In the genomic region with DNA sequence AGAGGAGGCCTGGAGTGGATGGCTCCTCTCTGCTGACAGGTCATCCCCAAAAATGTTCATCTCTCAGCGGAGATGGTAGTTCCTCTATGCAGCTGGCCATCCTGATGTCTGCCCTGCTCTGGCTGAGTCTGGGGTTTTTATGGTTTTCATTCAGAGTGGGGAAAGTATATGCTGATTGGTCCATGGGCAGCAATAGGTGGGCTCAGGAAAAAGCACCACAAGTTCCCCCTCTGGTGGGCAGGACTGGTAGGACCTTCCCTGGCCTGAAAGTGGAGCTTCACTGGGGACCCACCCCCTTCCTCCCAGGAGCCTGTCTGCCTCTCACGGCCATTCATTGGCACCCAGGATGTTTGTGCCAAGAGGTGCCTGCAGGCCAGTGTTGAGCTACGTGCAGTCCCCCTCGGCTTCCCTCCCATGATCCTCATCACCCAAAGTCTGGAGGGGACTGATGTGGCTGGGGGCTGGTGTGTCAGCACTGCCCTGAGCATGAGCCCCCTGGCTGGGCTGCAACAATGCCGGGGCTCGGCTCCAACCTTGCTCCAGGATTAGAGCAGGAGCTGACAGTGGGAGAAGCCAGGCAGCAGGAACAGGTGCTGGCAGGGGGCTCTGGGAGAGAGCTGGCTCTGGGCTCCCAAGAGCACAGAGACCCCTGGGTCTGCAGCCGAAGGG, we compare ENCODE assay signal across 7 cellular contexts. TPM values are rescaled to one million over a fixed set of nuclear protein-coding genes. Genes with fewer than 3 reads are reported as not detected.
A peak's percentile ranks its signal among the peaks of the same experiment; 100 is the strongest.
DNase-seq lines count a peak whose midpoint lies in the region; ATAC-seq, FAIRE-seq and TF ChIP-seq lines count a peak whose summit lies in the region.

No MANE protein-coding gene starts in this region.

- in situ Hi-C loops in KBM-7 (cut with MboI; ENCODE audit: low pct_unique_long_range_greater_than_20kb, low sequenced_read_pairs), result no loop called here
- in situ Hi-C loops in astrocyte of the cerebellum (cut with HindIII; ENCODE audit: low sequenced_read_pairs), result no loop called here

- H3K4ac ChIP-seq in mesendoderm (ENCODE audit: low read depth, low read length), result no peak overlapping the region

- H3K18ac ChIP-seq in mesendoderm (ENCODE audit: low read length), result no peak overlapping the region

- FAIRE-seq in pancreas (lab: Jason Lieb, UNC), result no peak

- H3K27ac ChIP-seq in mesendoderm (ENCODE audit: low read depth, low read length) (no peak overlapping the region), pancreas (no peak overlapping the region)

- intact Hi-C loops in pancreas (cut with DNase I), result no loop called here

- H2BK15ac ChIP-seq in mesendoderm (replicated peaks; ENCODE audit: low read depth), result no peak overlapping the region

- TF ChIP-seq CTCF in astrocyte of the cerebellum (IDR thresholded peaks at IDR 0.05; ENCODE audit: low read depth, low read length, missing control alignments) (peak; percentile 25), pancreas (IDR thresholded peaks at IDR 0.05) (no peak)

- H3K56ac ChIP-seq in mesendoderm (ENCODE audit: low read length), result peak overlapping the region; percentile 77

- H3K27me3 ChIP-seq in mesendoderm (ENCODE audit: insufficient read depth, low read length, poor library complexity), result no peaks in the 10 kb centered on the region
- no peaks in the 10 kb centered on the region for H3K27me3 ChIP-seq in pancreas

- no peak overlapping the region for H4K8ac ChIP-seq in mesendoderm (ENCODE audit: low read depth, low read length)

- no peaks in the 10 kb centered on the region for H3K36me3 ChIP-seq in mesendoderm (ENCODE audit: control insufficient read depth, insufficient read depth, low read length)
- no peaks in the 10 kb centered on the region for H3K36me3 ChIP-seq in pancreas

- DNase-seq in ELF-1 (ENCODE audit: low read depth, low spot score), result peak; percentile 67
- peak; percentile 47 for DNase-seq in KBM-7
- DNase-seq in astrocyte of the cerebellum (ENCODE audit: low read depth), result no peak
- DNase-seq in mesendoderm, result peak; percentile 86
- no peak for DNase-seq in pancreas
- no peak for DNase-seq in OCI-M1 (lab: John Stamatoyannopoulos, UW)

- ATAC-seq in HG02870 (IDR thresholded peaks at IDR 0.05; ENCODE audit: unreplicated experiment) (no peak), pancreas (no peak)

- no peaks in the 10 kb centered on the region for H3K4me1 ChIP-seq in mesendoderm (ENCODE audit: control insufficient read depth, low read depth, low read length)
- no peaks in the 10 kb centered on the region for H3K4me1 ChIP-seq in pancreas

- H3K4me3 ChIP-seq in astrocyte of the cerebellum (ENCODE audit: low read depth, low read length) (no peak overlapping the region), mesendoderm (ENCODE audit: low read length) (no peak overlapping the region), pancreas (no peak overlapping the region)

- no CpG with 5 or more reads among the region's 7 CpGs for WGBS in mesendoderm (ENCODE audit: extremely low coverage, insufficient coverage, low lambda C conversion rate)
- 63 to 68% methylated on average over 7 of the region's 7 CpGs for WGBS in pancreas, 2 donors

- no peaks in the 10 kb centered on the region for H3K9me3 ChIP-seq in pancreas

- H2AK5ac ChIP-seq in mesendoderm (ENCODE audit: low read length), result no peak overlapping the region

- no peak overlapping the region for H2BK5ac ChIP-seq in mesendoderm (ENCODE audit: low read length)

- H2BK120ac ChIP-seq in mesendoderm (ENCODE audit: low read depth, low read length), result no peak overlapping the region

- peak overlapping the region; percentile 23 for H3K9ac ChIP-seq in mesendoderm (ENCODE audit: low read length)

- no peak overlapping the region for H3K4me2 ChIP-seq in mesendoderm (ENCODE audit: low read length)

- no peak overlapping the region for H4K5ac ChIP-seq in mesendoderm (ENCODE audit: low read length)

- no peaks in the 10 kb centered on the region for H3K79me1 ChIP-seq in mesendoderm (ENCODE audit: low read length)

- no peaks in the 10 kb centered on the region for H3K79me2 ChIP-seq in mesendoderm (ENCODE audit: control insufficient read depth, insufficient read depth, low read length)

- H3K23ac ChIP-seq in mesendoderm (ENCODE audit: low read length), result no peak overlapping the region

RNA-seq across cellular contexts. Expression of a gene that starts 13.1 kb away (rescaled TPM):
- polyA plus RNA-seq in mesendoderm (2013, experiment 1 of 2), result 31.5 TPM
- polyA plus RNA-seq in mesendoderm (2013, experiment 2 of 2), result 31.6 TPM
- total RNA-seq in pancreas, result 10 to 100 TPM; 14.8 to 30.5 (median 20.7) TPM
- polyA plus RNA-seq in pancreas, result 10 to 100 TPM in 1 of 2 donors, 1 to 10 TPM in 1; 8.4 to 18.4 TPM

RNA-seq across cellular contexts. Expression of a gene that starts 51.5 kb away (rescaled TPM):
- 0.10 TPM for polyA plus RNA-seq in mesendoderm (2013, experiment 1 of 2)
- 0.15 TPM for polyA plus RNA-seq in mesendoderm (2013, experiment 2 of 2)
- total RNA-seq in pancreas, result 1 to 10 TPM; 1.0 to 2.2 (median 1.4) TPM
- 1 to 10 TPM in 1 of 2 donors, under 1 TPM in 1; 0.80 to 1.9 TPM for polyA plus RNA-seq in pancreas

Comparison
In these comparisons a context has a peak if more than half of its experiments do, and no peak if none do; other contexts are left out.
1. DNase-seq: peak in ELF-1 (single experiment), KBM-7 (single experiment) and mesendoderm (single experiment); none in astrocyte of the cerebellum (single experiment), pancreas (0 of 6) and OCI-M1 (single experiment).